Comparison of ENCODE assay signal across 20 cellular contexts in genomic region chr1:177246710-177247588, GRCh38.
A peak's percentile ranks its signal among the peaks of the same experiment; 100 is the strongest.
DNase-seq lines count a peak whose midpoint lies in the region; ATAC-seq and TF ChIP-seq lines count a peak whose summit lies in the region.
"Had no signal": no experiment of that assay in that cellular context is flagged by ENCODE, and none has a peak within 500 bp of the region (broad histone marks: within the 10 kb centered on the region; RNA-seq: fewer than 3 reads in every experiment).

No MANE protein-coding gene starts in this region.

- TF ChIP-seq CTCF in ascending aorta (IDR thresholded peaks at IDR 0.05) (no peak), fibroblast of the aortic adventitia (IDR thresholded peaks at IDR 0.05; ENCODE audit: insufficient read depth, low read length) (no peak), retinal pigment epithelial cell (conservative IDR thresholded peaks at IDR 0.05; ENCODE audit: low read depth, low read length) (no peak), esophagus squamous epithelium (IDR thresholded peaks at IDR 0.05) (no peak)

- no peak for TF ChIP-seq POLR2A in esophagus squamous epithelium (IDR thresholded peaks at IDR 0.05)

- H3K4me3 ChIP-seq in ascending aorta (peak overlapping the region in 1 of 2 donors; percentile 30), fibroblast of the aortic adventitia (ENCODE audit: low read depth, low read length) (no peak overlapping the region), retinal pigment epithelial cell (ENCODE audit: low read length) (no peak overlapping the region), esophagus squamous epithelium (no peak overlapping the region)
- H3K4me3 ChIP-seq: cardiac muscle cell, heart right ventricle had no signal

- intact Hi-C loops in ascending aorta (cut with DNase I) (loop anchor here (2.0 kb wide), 1 partner anchor 28 kb away; no protein-coding TSS in a partner anchor), esophagus squamous epithelium (cut with DNase I) (no loop called here), sciatic nerve (cut with DNase I) (no loop called here)

- H3K27me3 ChIP-seq in ascending aorta, result no peaks in the 10 kb centered on the region
- H3K27me3 ChIP-seq in esophagus squamous epithelium, result no peaks in the 10 kb centered on the region
- H3K27me3 ChIP-seq: cardiac muscle cell had no signal

- DNase-seq in Daoy (ENCODE audit: low read depth), result peak; percentile 18
- no peak for DNase-seq in ascending aorta (ENCODE audit: low spot score in 2 of 2)
- peak; percentile 79 for DNase-seq in fibroblast of the aortic adventitia (ENCODE audit: low read depth)
- peak; percentile 59 for DNase-seq in retinal pigment epithelial cell (ENCODE audit: low read depth)
- no peak for DNase-seq in NCI-H446 treated with DMSO at 0.1 percent for 48 hours (lab: John Stamatoyannopoulos, UW)
- DNase-seq in esophagus squamous epithelium (lab: John Stamatoyannopoulos, UW), result no peak
- no peak for DNase-seq in sciatic nerve (ENCODE audit: low spot score)
- DNase-seq: ACHN; activated B cell treated with CpG ODN at 0.5 μM for 24 hours; activated T-cell treated with anti-CD3 and anti-CD28 coated beads, Interleukin-2, amount 50 U/mL, for 48 hours; DMS153; erythroblast; H9; heart right ventricle; natural killer cell; NCI-H187 treated with DMSO at 0.1 percent for 48 hours; substantia nigra had no signal

- H3K9me3 ChIP-seq in ascending aorta (no peaks in the 10 kb centered on the region), esophagus squamous epithelium (no peaks in the 10 kb centered on the region)
- H3K9me3 ChIP-seq: heart right ventricle had no signal

- peak overlapping the region; percentile 38 to 41 for H3K27ac ChIP-seq in ascending aorta
- H3K27ac ChIP-seq in esophagus squamous epithelium, result peak overlapping the region in 2 of 4 donors; percentile 34 to 41
- H3K27ac ChIP-seq: cardiac muscle cell, heart right ventricle had no signal

- ATAC-seq in GM19395 (IDR thresholded peaks at IDR 0.05; ENCODE audit: unreplicated experiment) (no peak), sciatic nerve (no peak)
- ATAC-seq: activated naive CD4-positive, alpha-beta T cell treated with anti-CD3 and anti-CD28 coated beads, Interleukin-2, amount 50 U/mL, for 72 hours; heart right ventricle; natural killer cell had no signal

- H3K4me1 ChIP-seq in ascending aorta (peaks cover 0 to 9% of the 10 kb centered on the region in 2 donors), esophagus squamous epithelium (no peaks in the 10 kb centered on the region)
- H3K4me1 ChIP-seq: heart right ventricle had no signal

- WGBS in esophagus squamous epithelium, 2 donors, result 67 to 76% methylated on average over 4 of the region's 4 CpGs

- H3K36me3 ChIP-seq in ascending aorta, result no peaks in the 10 kb centered on the region
- no peaks in the 10 kb centered on the region for H3K36me3 ChIP-seq in esophagus squamous epithelium
- H3K36me3 ChIP-seq: cardiac muscle cell, heart right ventricle had no signal

Comparison
In these comparisons a context has a peak if more than half of its experiments do, and no peak if none do; other contexts are left out.
1. DNase-seq: peak in Daoy (single experiment), fibroblast of the aortic adventitia (single experiment) and retinal pigment epithelial cell (single experiment); none in ascending aorta (0 of 2), NCI-H446 treated with DMSO at 0.1 percent for 48 hours (single experiment), esophagus squamous epithelium (single experiment) and sciatic nerve (single experiment).